ENCODE assay signal across 8 cellular contexts in genomic region chr17:16380640-16381495, GRCh38. TPM values are rescaled to one million over a fixed set of nuclear protein-coding genes. Genes with fewer than 3 reads are reported as not detected.
A peak's percentile ranks its signal among the peaks of the same experiment; 100 is the strongest.
DNase-seq lines count a peak whose midpoint lies in the region; ATAC-seq and TF ChIP-seq lines count a peak whose summit lies in the region.

TSS of gene UBB (plus strand) at chr17:16381091. CDS start at chr17:16381908, 817 bp downstream.

- ATAC-seq in GM21825 (IDR thresholded peaks at IDR 0.05; ENCODE audit: unreplicated experiment): peak; percentile 81
- ATAC-seq in stimulated activated naive CD8-positive, alpha-beta T cell treated with anti-CD3 and anti-CD28 coated beads, Interleukin-15, amount 100 ng/mL, for 72 hours: peak; percentile 97

- peak within 1 kb of the TSS; percentile 100 for H3K27ac Mint-ChIP-seq in nephron progenitor cell
- peak within 1 kb of the TSS; percentile 99 to 100 for H3K27ac Mint-ChIP-seq in stimulated activated naive CD8-positive, alpha-beta T cell treated with anti-CD3 and anti-CD28 coated beads, Interleukin-15, amount 100 ng/mL, for 72 hours

- peak within 1 kb of the TSS; percentile 72 for H3K4me3 ChIP-seq in fibroblast of the aortic adventitia (ENCODE audit: low read depth, low read length)

- TF ChIP-seq CTCF in fibroblast of the aortic adventitia (IDR thresholded peaks at IDR 0.05; ENCODE audit: insufficient read depth, low read length) (no peak), nephron progenitor cell (IDR thresholded peaks at IDR 0.05) (no peak)

- peaks cover 43% of the 10 kb centered on the region for H3K4me1 Mint-ChIP-seq in nephron progenitor cell
- H3K4me1 Mint-ChIP-seq in stimulated activated naive CD8-positive, alpha-beta T cell treated with anti-CD3 and anti-CD28 coated beads, Interleukin-15, amount 100 ng/mL, for 72 hours: peaks cover 37% of the 10 kb centered on the region

- H3K36me3 Mint-ChIP-seq in nephron progenitor cell (ENCODE audit: low read depth): peaks cover 37% of the 10 kb centered on the region

- DNase-seq in Daoy (ENCODE audit: low read depth) (peak; percentile 98), LHCN-M2 (ENCODE audit: low read depth) (peak; percentile 97), SHP77 (lab: John Stamatoyannopoulos, UW) (peak; percentile 100), fibroblast of the aortic adventitia (ENCODE audit: low read depth) (peak; percentile 98), nephron progenitor cell (peak; percentile 93)
- peak; percentile 92 for DNase-seq in activated effector memory CD4-positive, alpha-beta T cell treated with Interleukin-2 at 50 U/mL for 16 hours
- peak; percentile 90 to 97 for DNase-seq in stimulated activated naive CD8-positive, alpha-beta T cell treated with anti-CD3 and anti-CD28 coated beads, Interleukin-15, amount 100 ng/mL, for 72 hours

- peaks cover 3% of the 10 kb centered on the region for H3K27me3 Mint-ChIP-seq in nephron progenitor cell (ENCODE audit: low read depth, poor library complexity)
- H3K27me3 Mint-ChIP-seq in stimulated activated naive CD8-positive, alpha-beta T cell treated with anti-CD3 and anti-CD28 coated beads, Interleukin-15, amount 100 ng/mL, for 72 hours: no peaks in the 10 kb centered on the region

- peaks cover 11% of the 10 kb centered on the region for H3K9me3 Mint-ChIP-seq in nephron progenitor cell
- no peaks in the 10 kb centered on the region for H3K9me3 Mint-ChIP-seq in stimulated activated naive CD8-positive, alpha-beta T cell treated with anti-CD3 and anti-CD28 coated beads, Interleukin-15, amount 100 ng/mL, for 72 hours

- peak within 1 kb of the TSS; percentile 97 for H3K4me3 Mint-ChIP-seq in nephron progenitor cell
- H3K4me3 Mint-ChIP-seq in stimulated activated naive CD8-positive, alpha-beta T cell treated with anti-CD3 and anti-CD28 coated beads, Interleukin-15, amount 100 ng/mL, for 72 hours: peak within 1 kb of the TSS; percentile 93 to 94

RNA-seq across cellular contexts. Expression of gene UBB, which starts in this region (rescaled TPM):
- 1,877 and 2,346 TPM in 2 replicates for total RNA-seq in Daoy (2014; rRNA removed; shearing (Covaris generic))
- total RNA-seq in LHCN-M2 (2014; rRNA removed): 992 and 1,176 TPM in 2 replicates
- polyA plus RNA-seq in LHCN-M2 (2012): 2,961 TPM
- 773 and 1,074 TPM in 2 replicates for total RNA-seq in fibroblast of the aortic adventitia (ENCODE audit: low replicate concordance)

Comparison
In these comparisons a context has a peak if more than half of its experiments do, and no peak if none do; other contexts are left out.
1. Peak in every context shown above with its lines: DNase-seq, ATAC-seq and H3K4me3 ChIP-seq.